In genomic region chr7:79453558-79454324, GRCh38 we compare ENCODE assay signal across 1 cellular context.
TF ChIP-seq lines count a peak whose summit lies in the region.

TSS of gene MAGI2 (minus strand) at chr7:79453667. CDS start at chr7:79453320, 347 bp downstream.

TF ChIP-seq in HepG2, 621 proteins besides CTCF, POLR2A, EP300 and RAD21 (continued from another document and continues in another):
- TF ChIP-seq ZFP90 (CRISPR knock-in tag; IDR thresholded peaks at IDR 0.05; ENCODE audit: borderline replicate concordance), result 0 out of 2 replicates have a peak, but pooled peaks have one; percentile 32
- no peak; the same call in 1 of the 2 replicates for TF ChIP-seq IKZF5 (CRISPR knock-in tag; IDR thresholded peaks at IDR 0.05)
- TF ChIP-seq ZNF782 (CRISPR knock-in tag; IDR thresholded peaks at IDR 0.05; ENCODE audit: borderline replicate concordance), result peak; percentile 37; the same call in 1 of the 2 replicates
- TF ChIP-seq ZNF282 (IDR thresholded peaks at IDR 0.05; ENCODE audit: partially characterized antibody), result no peak
- TF ChIP-seq ZNF280D (CRISPR knock-in tag; IDR thresholded peaks at IDR 0.05), result 0 out of 2 replicates have a peak, but pooled peaks have one; percentile 53
- TF ChIP-seq ARID5B (CRISPR knock-in tag; IDR thresholded peaks at IDR 0.05), result peak; percentile 62; the same call in 1 of the 2 replicates
- no peak for TF ChIP-seq ZNF512 (CRISPR knock-in tag; IDR thresholded peaks at IDR 0.05)
- no peak for TF ChIP-seq ZFP41 (CRISPR knock-in tag; IDR thresholded peaks at IDR 0.05; ENCODE audit: borderline replicate concordance)
- TF ChIP-seq GMEB2 (CRISPR knock-in tag; IDR thresholded peaks at IDR 0.05; ENCODE audit: low read depth), result no peak
- no peak for TF ChIP-seq ZNF775 (CRISPR knock-in tag; IDR thresholded peaks at IDR 0.05; ENCODE audit: borderline replicate concordance)
- TF ChIP-seq ZNF781 (CRISPR knock-in tag; IDR thresholded peaks at IDR 0.05; ENCODE audit: borderline replicate concordance, not compliant biosample characterization), result peak; percentile 20
- TF ChIP-seq ZNF589 (CRISPR knock-in tag; conservative IDR thresholded peaks at IDR 0.05), result 0 out of 2 replicates have a peak, but pooled peaks have one; percentile 35
- TF ChIP-seq ATF7 (IDR thresholded peaks at IDR 0.05), result no peak
- no peak; the same call in 1 of the 2 replicates for TF ChIP-seq ATF7 (CRISPR knock-in tag; IDR thresholded peaks at IDR 0.05)
- TF ChIP-seq ZNF224 (CRISPR knock-in tag; IDR thresholded peaks at IDR 0.05), result no peak
- no peak for TF ChIP-seq DMTF1 (CRISPR knock-in tag; IDR thresholded peaks at IDR 0.05)
- no peak for TF ChIP-seq SMARCC2 (IDR thresholded peaks at IDR 0.05)
- no peak for TF ChIP-seq BRCA1 (CRISPR knock-in tag; IDR thresholded peaks at IDR 0.05)
- TF ChIP-seq TOPORS (CRISPR knock-in tag; IDR thresholded peaks at IDR 0.05), result no peak
- no peak for TF ChIP-seq ZNF101 (CRISPR knock-in tag; IDR thresholded peaks at IDR 0.05; ENCODE audit: borderline replicate concordance, low read depth)
- TF ChIP-seq ZBTB10 (CRISPR knock-in tag; IDR thresholded peaks at IDR 0.05; ENCODE audit: borderline replicate concordance), result no peak
- TF ChIP-seq ETV6 (CRISPR knock-in tag; conservative IDR thresholded peaks at IDR 0.05), result no peak; the same call in 1 of the 2 replicates
- TF ChIP-seq DDIT3 (CRISPR knock-in tag; IDR thresholded peaks at IDR 0.05), result no peak
- TF ChIP-seq YEATS2 (CRISPR knock-in tag; IDR thresholded peaks at IDR 0.05; ENCODE audit: borderline replicate concordance), result peak; percentile 59
- TF ChIP-seq ZNF460 (CRISPR knock-in tag; IDR thresholded peaks at IDR 0.05; ENCODE audit: borderline replicate concordance), result no peak
- no peak for TF ChIP-seq ZKSCAN5 (CRISPR knock-in tag; IDR thresholded peaks at IDR 0.05)
- no peak for TF ChIP-seq TP53 (CRISPR knock-in tag; conservative IDR thresholded peaks at IDR 0.05)
- TF ChIP-seq ZFAT (CRISPR knock-in tag; conservative IDR thresholded peaks at IDR 0.05), result no peak
- TF ChIP-seq CBX2 (IDR thresholded peaks at IDR 0.05; ENCODE audit: low read depth, low read length), result no peak
- TF ChIP-seq CBX2 (CRISPR knock-in tag; IDR thresholded peaks at IDR 0.05; ENCODE audit: low read depth), result no peak
- TF ChIP-seq ZNF687 (CRISPR knock-in tag; IDR thresholded peaks at IDR 0.05), result peak; percentile 84
- no peak; the same call in 1 of the 2 replicates for TF ChIP-seq ZNF503 (CRISPR knock-in tag; IDR thresholded peaks at IDR 0.05)
- no peak for TF ChIP-seq HOXA7 (CRISPR knock-in tag; IDR thresholded peaks at IDR 0.05)
